In genomic region chr4:16222957-16223527, GRCh38 we compare ENCODE assay signal across 11 cellular contexts. TPM values are rescaled to one million over a fixed set of nuclear protein-coding genes. Genes with fewer than 3 reads are reported as not detected.
A peak's percentile ranks its signal among the peaks of the same experiment; 100 is the strongest.
DNase-seq lines count a peak whose midpoint lies in the region; ATAC-seq, FAIRE-seq and TF ChIP-seq lines count a peak whose summit lies in the region.
"Had no signal": no experiment of that assay in that cellular context is flagged by ENCODE, and none has a peak within 500 bp of the region (broad histone marks: within the 10 kb centered on the region; RNA-seq: fewer than 3 reads in every experiment).

No MANE protein-coding gene starts in this region.

- no peak for TF ChIP-seq EP300 in GM12878 (IDR thresholded peaks at IDR 0.05; ENCODE audit: borderline replicate concordance in 1 of 2, control insufficient read depth in 1 of 2, low read depth in 2 of 2, low read length in 2 of 2)

- peak overlapping the region; percentile 12 to 93 (median 48) for H3K27ac Mint-ChIP-seq in CD8-positive, alpha-beta memory T cell
- H3K27ac Mint-ChIP-seq in nephron, result peak overlapping the region in 1 of 3 experiments; percentile 16
- H3K27ac Mint-ChIP-seq: endodermal cell had no signal

- no peak for FAIRE-seq in GM12878 (lab: Jason Lieb, UNC)

- TF ChIP-seq CTCF in Loucy (conservative IDR thresholded peaks at IDR 0.05; ENCODE audit: low read length) (no peak), GM12878 (IDR thresholded peaks at IDR 0.05 in 2 of 3, conservative IDR thresholded peaks at IDR 0.05 in 1 of 3; ENCODE audit: control insufficient read depth in 2 of 3, extremely low read depth in 1 of 3, insufficient read depth in 1 of 3, low read depth in 3 of 3, low read length in 3 of 3) (no peak), nephron (IDR thresholded peaks at IDR 0.05; ENCODE audit: unreplicated experiment in 3 of 3) (no peak)

- in situ Hi-C loops in GM12878 (cut with MboI), result no loop called here

- peaks cover 43 to 70% (median 59%) of the 10 kb centered on the region in 3 donors for H3K4me1 Mint-ChIP-seq in CD8-positive, alpha-beta memory T cell
- H3K4me1 Mint-ChIP-seq in nephron, result peaks cover 41% of the 10 kb centered on the region

- RAD21 ChIA-PET in GM12878 (lab: Charles Lee; ENCODE audit: unreplicated experiment), result interaction anchor here (1.6 kb wide), 1 partner anchor 42 kb away, joined by 4 read pairs; no protein-coding TSS in a partner anchor

- peaks cover 0 to 18% (median 2%) of the 10 kb centered on the region in 3 donors for H3K36me3 Mint-ChIP-seq in CD8-positive, alpha-beta memory T cell
- H3K36me3 Mint-ChIP-seq in nephron (ENCODE audit: low read depth), result peaks cover 9% of the 10 kb centered on the region

- H3K36me3 ChIP-seq in CD8-positive, alpha-beta memory T cell (ENCODE audit: insufficient read depth, low read length), result peaks cover 7% of the 10 kb centered on the region
- H3K36me3 ChIP-seq in Loucy (ENCODE audit: insufficient read depth, low read length) (peaks cover 4% of the 10 kb centered on the region), GM12878 (ENCODE audit: control insufficient read depth in 2 of 2, insufficient read depth in 2 of 2, low read length in 1 of 2) (peaks cover 0 to 5% of the 10 kb centered on the region in 2 experiments; a peak in 1 of 4 replicates)
- H3K36me3 ChIP-seq: ovary had no signal

- H3K9me2 ChIP-seq in Loucy (replicated peaks; ENCODE audit: low read depth, low read length), result no peaks in the 10 kb centered on the region

- CTCF ChIA-PET in CD8-positive, alpha-beta memory T cell (lab: Charles Lee), result no interaction called here
- CTCF ChIA-PET in GM12878 (lab: Yijun Ruan, JAX), result no interaction called here

- no peaks in the 10 kb centered on the region for H3F3A ChIP-seq in Loucy (ENCODE audit: low read depth)

- H3K27me3 Mint-ChIP-seq in CD8-positive, alpha-beta memory T cell, result no peaks in the 10 kb centered on the region
- no peaks in the 10 kb centered on the region for H3K27me3 Mint-ChIP-seq in nephron (ENCODE audit: low read depth)

- H3K27me3 ChIP-seq in CD8-positive, alpha-beta memory T cell (ENCODE audit: insufficient read depth, low read length, poor library complexity, severe bottlenecking), result no peaks in the 10 kb centered on the region
- H3K27me3 ChIP-seq in Loucy (ENCODE audit: insufficient read depth, low read length, poor library complexity, severe bottlenecking), result no peaks in the 10 kb centered on the region
- no peaks in the 10 kb centered on the region for H3K27me3 ChIP-seq in GM12878 (replicated peaks in 1 of 2; ENCODE audit: control insufficient read depth in 2 of 2, insufficient read depth in 2 of 2, low read length in 1 of 2)
- H3K27me3 ChIP-seq: ovary had no signal

- H4K20me1 ChIP-seq in Loucy (ENCODE audit: insufficient read depth, low read length, poor library complexity, severe bottlenecking), result peaks cover 63% of the 10 kb centered on the region
- no peaks in the 10 kb centered on the region for H4K20me1 ChIP-seq in GM12878 (ENCODE audit: control insufficient read depth, insufficient read depth)

- H3K27ac ChIP-seq in CD8-positive, alpha-beta memory T cell (ENCODE audit: low read depth, low read length), result no peak overlapping the region
- H3K27ac ChIP-seq in GM12878 (ENCODE audit: control insufficient read depth, insufficient read depth), result no peak overlapping the region
- H3K27ac ChIP-seq: ovary had no signal

- H2AFZ ChIP-seq in Loucy (ENCODE audit: low read length) (no peak overlapping the region), GM12878 (ENCODE audit: control insufficient read depth, low read depth, low read length) (no peak overlapping the region)

- no peak for DNase-seq in CD8-positive, alpha-beta memory T cell
- no peak for DNase-seq in GM12878 (ENCODE audit: low read depth, low spot score)
- no peak for DNase-seq in stimulated activated CD4-positive, alpha-beta T cell treated with anti-CD3 and anti-CD28 coated beads, Interleukin-2, amount 100 ng/mL, for 24 hours
- DNase-seq: activated effector memory CD4-positive, alpha-beta T cell treated with Interleukin-2 at 50 U/mL for 16 hours; EL; endodermal cell; ovary had no signal

- H3K9me3 ChIP-seq in CD8-positive, alpha-beta memory T cell (ENCODE audit: low read length), result no peaks in the 10 kb centered on the region
- H3K9me3 ChIP-seq in Loucy (ENCODE audit: insufficient read depth, low read depth, low read length) (no peaks in the 10 kb centered on the region), GM12878 (replicated peaks; ENCODE audit: control insufficient read depth, insufficient read depth, low read length) (no peaks in the 10 kb centered on the region)
- H3K9me3 ChIP-seq: ovary had no signal

- SMC1A ChIA-PET in GM12878 (lab: Charles Lee; ENCODE audit: uncharacterized antibody, unreplicated experiment), result no interaction called here

- H3K79me2 ChIP-seq in Loucy (ENCODE audit: insufficient read depth, low read length) (peaks cover 95% of the 10 kb centered on the region), GM12878 (ENCODE audit: control insufficient read depth, insufficient read depth, low read length) (peaks cover 47% of the 10 kb centered on the region)

- H3K4me3 ChIP-seq in CD8-positive, alpha-beta memory T cell (ENCODE audit: low read length), result peak overlapping the region; percentile 16
- peak overlapping the region; percentile 81 for H3K4me3 ChIP-seq in Loucy (ENCODE audit: low read length, poor library complexity, severe bottlenecking)
- peak overlapping the region; percentile 21; the same call in 1 of the 2 replicates for H3K4me3 ChIP-seq in GM12878
- H3K4me3 ChIP-seq: ovary had no signal

- ATAC-seq in GM12878 (peak; percentile 5; the same call in 1 of the 3 replicates), HG03097 (IDR thresholded peaks at IDR 0.05; ENCODE audit: low FRiP score, unreplicated experiment) (no peak), GM21423 (IDR thresholded peaks at IDR 0.05; ENCODE audit: unreplicated experiment) (no peak)

- peak overlapping the region in 6 of 7 donors; percentile 8 to 94 (median 37) for H3K4me3 Mint-ChIP-seq in CD8-positive, alpha-beta memory T cell
- peak overlapping the region; percentile 87 to 95 (median 94) for H3K4me3 Mint-ChIP-seq in nephron

- intact Hi-C loops in GM12878 (cut with micrococcal nuclease; ENCODE audit: unreplicated experiment), result loop anchor here (10.0 kb wide), 1 partner anchor 1392 kb away; the partner anchor contains the start of gene MED28

- BruUV-seq in GM12878 (replicated peaks; lab: Mats Ljungman, UMichigan), result no TSS peak

- TF ChIP-seq RAD21 in GM12878 (IDR thresholded peaks at IDR 0.05; ENCODE audit: insufficient read depth, low read depth, low read length), result no peak

- no peak for TF ChIP-seq POLR2A in GM12878 (IDR thresholded peaks at IDR 0.05; ENCODE audit: low read depth, low read length)

- H3K4me2 ChIP-seq in Loucy (ENCODE audit: low read depth, low read length, poor library complexity, severe bottlenecking) (peak overlapping the region; percentile 88), GM12878 (ENCODE audit: control insufficient read depth, insufficient read depth) (peak overlapping the region; percentile 61)

- H3K4me1 ChIP-seq in CD8-positive, alpha-beta memory T cell (ENCODE audit: insufficient read depth, low read length), result peaks cover 50% of the 10 kb centered on the region
- H3K4me1 ChIP-seq in Loucy (ENCODE audit: insufficient read depth, low read length, poor library complexity, severe bottlenecking) (peaks cover 57% of the 10 kb centered on the region), GM12878 (ENCODE audit: control insufficient read depth, insufficient read depth, low read length) (peaks cover 4% of the 10 kb centered on the region)

- POLR2A ChIA-PET in CD8-positive, alpha-beta memory T cell (lab: Charles Lee), result no interaction called here
- POLR2A ChIA-PET in GM12878 (lab: Charles Lee), result interaction anchor here (1.6 kb wide), 1 partner anchor 15 kb away, joined by 4 read pairs; no protein-coding TSS in a partner anchor

- no peaks in the 10 kb centered on the region for H3K9me3 Mint-ChIP-seq in CD8-positive, alpha-beta memory T cell
- no peaks in the 10 kb centered on the region for H3K9me3 Mint-ChIP-seq in nephron
- H3K9me3 Mint-ChIP-seq: endodermal cell had no signal

- H3K9ac ChIP-seq in Loucy (ENCODE audit: low read depth, low read length, poor library complexity, severe bottlenecking), result peak overlapping the region; percentile 89
- no peak overlapping the region for H3K9ac ChIP-seq in GM12878 (ENCODE audit: control insufficient read depth, insufficient read depth, low read length)

TF ChIP-seq in GM12878, 131 proteins besides CTCF, POLR2A, EP300 and RAD21:
- no peak for TF ChIP-seq TARDBP (IDR thresholded peaks at IDR 0.05; ENCODE audit: borderline replicate concordance)

RNA-seq across cellular contexts. Expression of gene TAPT1, which starts 3.2 kb away (rescaled TPM):
- total RNA-seq in CD8-positive, alpha-beta memory T cell, result 10 to 100 TPM; 23.7 to 27.6 TPM
- polyA plus RNA-seq in CD8-positive, alpha-beta memory T cell, result 19.1 TPM
- 77.1 and 97.6 TPM in 2 replicates for total RNA-seq in GM12878 (2013; cell fraction: nucleolus; rRNA removed)
- total RNA-seq in GM12878 (2014; rRNA removed) (11.7 and 14.8 TPM in 2 replicates), GM12878 (2014; rRNA removed; fragmentation: Illumina TruSeq; extraction: Trizol) (13.8 and 16.0 TPM in 2 replicates), GM12878 (2021) (15.7 and 16.0 TPM in 2 replicates)
- polyA plus RNA-seq in GM12878 (2011; ENCODE audit: low read depth), result 4.3 TPM
- polyA plus RNA-seq in GM12878 (2011; rRNA removed) (23.3 and 32.6 TPM in 2 replicates), GM12878 (2014; fragmentation: Illumina TruSeq; extraction: Trizol) (12.8 and 13.2 TPM in 2 replicates), GM12878 (2014; fragmentation: Nextera tagmentation; extraction: Ambion mirVana) (1 to 10 TPM; 1.2 to 2.3 TPM), GM12878 (2014; rRNA removed) (7.0 and 9.1 TPM in 2 replicates), GM12878 (2016; fragmentation: Nextera tagmentation; extraction: Ambion mirVana) (1 to 10 TPM in 1 of 2 experiments, under 1 TPM in 1; 0.91 to 7.4 TPM)
- polyA plus RNA-seq in GM12878 (2011; cell fraction: cytosol; rRNA removed), result 8.9 and 12.3 TPM in 2 replicates
- polyA plus RNA-seq in GM12878 (2011; cell fraction: nucleus; rRNA removed), result 21.9 and 27.9 TPM in 2 replicates
- 8.6 and 9.0 TPM in 2 replicates for polyA plus RNA-seq in GM12878 (2012)
- polyA minus RNA-seq in GM12878 (2011; rRNA and poly(A)+ RNA removed), result 26.3 and 40.0 TPM in 2 replicates
- polyA minus RNA-seq in GM12878 (2011; cell fraction: cytosol; rRNA and poly(A)+ RNA removed), result 4.2 and 6.3 TPM in 2 replicates
- polyA minus RNA-seq in GM12878 (2011; cell fraction: nucleus; rRNA and poly(A)+ RNA removed), result 28.5 and 41.0 TPM in 2 replicates

Comparison
In these comparisons a context has a peak if more than half of its experiments do, and no peak if none do; other contexts are left out.
1. H3K4me3 ChIP-seq: peak in every context shown above with its lines; median percentile 81 in Loucy; 21 in GM12878; 16 in CD8-positive, alpha-beta memory T cell.